ENCODE assay signal across 24 cellular contexts in genomic region chr2:225104321-225104720, GRCh38.
"Had no signal": no experiment of that assay in that cellular context is flagged by ENCODE, and none has a peak within 500 bp of the region (broad histone marks: within the 10 kb centered on the region; RNA-seq: fewer than 3 reads in every experiment).

No MANE protein-coding gene starts in this region.

- H3K27ac ChIP-seq: breast epithelium, esophagus squamous epithelium, foreskin keratinocyte, skin epidermis, suprapubic skin, transverse colon had no signal

- H3K27me3 ChIP-seq: breast epithelium, esophagus squamous epithelium, foreskin keratinocyte, suprapubic skin, transverse colon had no signal

- H3K4me1 ChIP-seq: breast epithelium, esophagus squamous epithelium, suprapubic skin, transverse colon had no signal

- H3K9me3 Mint-ChIP-seq: activated B cell treated with CpG ODN at 0.5 μM for 24 hours; activated CD8-positive, alpha-beta T cell treated with anti-CD3 and anti-CD28 coated beads for 36 hours; activated T-cell treated with anti-CD3 and anti-CD28 coated beads, Interleukin-2, amount 50 U/mL, for 24 hours; activated T-helper 2 cell treated with anti-CD3 and anti-CD28 coated beads, Interferon-gamma antibody, Interleukin-2, Interleukin-4, amounts not matched to agents 10 μg/mL and 5 μg/mL and 100 μg/mL, durations not matched to agents 14 hours and 24 hours and 36 hours; dendritic cell treated with granulocyte-macrophage colony-stimulating factor and Interleukin-4, amounts not matched to agents 40 ng/mL and 50 ng/mL, for 4 days; stimulated activated naive CD8-positive, alpha-beta T cell treated with anti-CD3 and anti-CD28 coated beads, Interleukin-15, amount 100 ng/mL, for 72 hours had no signal

- ATAC-seq: activated CD8-positive, alpha-beta T cell treated with anti-CD3 and anti-CD28 coated beads for 36 hours; stimulated activated naive CD8-positive, alpha-beta T cell treated with anti-CD3 and anti-CD28 coated beads, Interleukin-15, amount 100 ng/mL, for 72 hours had no signal

- H3K36me3 ChIP-seq: breast epithelium, esophagus squamous epithelium, suprapubic skin, transverse colon had no signal

- H3K4me3 ChIP-seq: breast epithelium, esophagus squamous epithelium, lung, skin epidermis, suprapubic skin, transverse colon had no signal

- DNase-seq: activated B cell treated with CpG ODN at 0.5 μM for 24 hours; activated CD4-positive, alpha-beta T cell treated with anti-CD3 and anti-CD28 coated beads for 48 hours; activated CD8-positive, alpha-beta T cell treated with anti-CD3 and anti-CD28 coated beads for 36 hours; activated naive CD4-positive, alpha-beta T cell treated with Interleukin-2 at 50 U/mL for 16 hours; activated T-cell treated with anti-CD3 and anti-CD28 coated beads, Interleukin-2, amount 50 U/mL, for 24 hours; effector CD8-positive, alpha-beta T cell; esophagus squamous epithelium; glutamatergic neuron; hippocampal formation; occipital lobe; stimulated activated CD4-positive, alpha-beta T cell treated with anti-CD3 and anti-CD28 coated beads, Interleukin-15, amount 100 ng/mL, for 24 hours; stimulated activated CD4-positive, alpha-beta T cell treated with anti-CD3 and anti-CD28 coated beads, Interleukin-2, amount 100 ng/mL, for 48 hours; stimulated activated naive CD8-positive, alpha-beta T cell treated with anti-CD3 and anti-CD28 coated beads, Interleukin-15, amount 100 ng/mL, for 72 hours; T-helper 1 cell; T-helper 9 cell; transverse colon had no signal

- H3K27ac Mint-ChIP-seq: activated B cell treated with CpG ODN at 0.5 μM for 24 hours; activated CD8-positive, alpha-beta T cell treated with anti-CD3 and anti-CD28 coated beads for 36 hours; activated T-cell treated with anti-CD3 and anti-CD28 coated beads, Interleukin-2, amount 50 U/mL, for 24 hours; activated T-helper 2 cell treated with anti-CD3 and anti-CD28 coated beads, Interferon-gamma antibody, Interleukin-2, Interleukin-4, amounts not matched to agents 10 μg/mL and 5 μg/mL and 100 μg/mL, durations not matched to agents 14 hours and 24 hours and 36 hours; dendritic cell treated with granulocyte-macrophage colony-stimulating factor and Interleukin-4, amounts not matched to agents 40 ng/mL and 50 ng/mL, for 4 days; progenitor cell of endocrine pancreas; stimulated activated naive CD8-positive, alpha-beta T cell treated with anti-CD3 and anti-CD28 coated beads, Interleukin-15, amount 100 ng/mL, for 72 hours had no signal

- H3K9me3 ChIP-seq: breast epithelium, esophagus squamous epithelium, suprapubic skin, transverse colon had no signal
